In genomic region chr17:68152161-68152571, GRCh38 we compare ENCODE assay signal across 1 cellular context.
TF ChIP-seq lines count a peak whose summit lies in the region.

No MANE protein-coding gene starts in this region.

TF ChIP-seq in K562, 482 proteins besides CTCF, POLR2A, EP300 and RAD21 (continued from another document and continues in another):
- TF ChIP-seq STAT6 (CRISPR knock-in tag; IDR thresholded peaks at IDR 0.05) (no peak), SMARCA4 (IDR thresholded peaks at IDR 0.05) (0 out of 2 replicates have a peak, but pooled peaks have one; percentile 25), POLR2B (IDR thresholded peaks at IDR 0.05; ENCODE audit: low read depth, partially characterized antibody) (no peak), ZSCAN32 (CRISPR knock-in tag; IDR thresholded peaks at IDR 0.05) (no peak), ADNP (tag; IDR thresholded peaks at IDR 0.05) (no peak), TAF7 (tag; IDR thresholded peaks at IDR 0.05) (no peak), NFRKB (IDR thresholded peaks at IDR 0.05; ENCODE audit: low read depth) (0 out of 2 replicates have a peak, but pooled peaks have one; percentile 23), SAFB (IDR thresholded peaks at IDR 0.05; ENCODE audit: borderline replicate concordance, low read depth, low read length) (no peak), SMAD3 (CRISPR knock-in tag; conservative IDR thresholded peaks at IDR 0.05) (no peak), MAX (CRISPR knock-in tag; IDR thresholded peaks at IDR 0.05) (peak; percentile 56; the same call in 1 of the 2 replicates), ZNF184 (CRISPR knock-in tag; IDR thresholded peaks at IDR 0.05) (no peak), RBFOX2 (IDR thresholded peaks at IDR 0.05; ENCODE audit: low read depth, low read length) (peak; percentile 33; the same call in 1 of the 2 replicates), CUX1 (CRISPR knock-in tag; IDR thresholded peaks at IDR 0.05) (no peak), SMAD1 (IDR thresholded peaks at IDR 0.05; ENCODE audit: low read depth, low read length, partially characterized antibody) (no peak), NR2C2 (CRISPR knock-in tag; IDR thresholded peaks at IDR 0.05) (no peak), NR2C2 (tag; IDR thresholded peaks at IDR 0.05) (peak; percentile 83), NR2F6 (CRISPR knock-in tag; IDR thresholded peaks at IDR 0.05) (no peak), L3MBTL2 (IDR thresholded peaks at IDR 0.05) (peak; percentile 90), ZNF507 (tag; conservative IDR thresholded peaks at IDR 0.05) (no peak), THRAP3 (IDR thresholded peaks at IDR 0.05; ENCODE audit: borderline replicate concordance) (no peak), CBFA2T3 (IDR thresholded peaks at IDR 0.05) (peak; percentile 60), MBD2 (IDR thresholded peaks at IDR 0.05; ENCODE audit: borderline replicate concordance, low read depth) (no peak), FOXJ3 (CRISPR knock-in tag; IDR thresholded peaks at IDR 0.05) (no peak), HMG20B (CRISPR knock-in tag; IDR thresholded peaks at IDR 0.05) (no peak), PURB (CRISPR knock-in tag; IDR thresholded peaks at IDR 0.05; ENCODE audit: low read depth) (no peak), IRF1 (CRISPR knock-in tag; IDR thresholded peaks at IDR 0.05; ENCODE audit: borderline replicate concordance) (no peak), YY1 (IDR thresholded peaks at IDR 0.05; ENCODE audit: borderline replicate concordance in 1 of 3, control insufficient read depth in 1 of 3, extremely low read depth in 1 of 3, insufficient read depth in 3 of 3, insufficient read length in 1 of 3, insufficient replicate concordance in 2 of 3, low read depth in 1 of 3, low read length in 2 of 3) (peak in 1 of 3 experiments; percentile 31), ETS1 (conservative IDR thresholded peaks at IDR 0.05; ENCODE audit: control insufficient read depth, low read depth, low read length) (no peak), ZFP36 (IDR thresholded peaks at IDR 0.05; ENCODE audit: low read depth, low read length, partially characterized antibody) (no peak)
- TF ChIP-seq, protein P1, sequence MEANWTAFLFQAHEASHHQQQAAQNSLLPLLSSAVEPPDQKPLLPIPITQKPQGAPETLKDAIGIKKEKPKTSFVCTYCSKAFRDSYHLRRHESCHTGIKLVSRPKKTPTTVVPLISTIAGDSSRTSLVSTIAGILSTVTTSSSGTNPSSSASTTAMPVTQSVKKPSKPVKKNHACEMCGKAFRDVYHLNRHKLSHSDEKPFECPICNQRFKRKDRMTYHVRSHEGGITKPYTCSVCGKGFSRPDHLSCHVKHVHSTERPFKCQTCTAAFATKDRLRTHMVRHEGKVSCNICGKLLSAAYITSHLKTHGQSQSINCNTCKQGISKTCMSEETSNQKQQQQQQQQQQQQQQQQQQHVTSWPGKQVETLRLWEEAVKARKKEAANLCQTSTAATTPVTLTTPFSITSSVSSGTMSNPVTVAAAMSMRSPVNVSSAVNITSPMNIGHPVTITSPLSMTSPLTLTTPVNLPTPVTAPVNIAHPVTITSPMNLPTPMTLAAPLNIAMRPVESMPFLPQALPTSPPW (CRISPR knock-in tag; IDR thresholded peaks at IDR 0.05): peak; percentile 39; the same call in 1 of the 2 replicates
- TF ChIP-seq, protein P2, sequence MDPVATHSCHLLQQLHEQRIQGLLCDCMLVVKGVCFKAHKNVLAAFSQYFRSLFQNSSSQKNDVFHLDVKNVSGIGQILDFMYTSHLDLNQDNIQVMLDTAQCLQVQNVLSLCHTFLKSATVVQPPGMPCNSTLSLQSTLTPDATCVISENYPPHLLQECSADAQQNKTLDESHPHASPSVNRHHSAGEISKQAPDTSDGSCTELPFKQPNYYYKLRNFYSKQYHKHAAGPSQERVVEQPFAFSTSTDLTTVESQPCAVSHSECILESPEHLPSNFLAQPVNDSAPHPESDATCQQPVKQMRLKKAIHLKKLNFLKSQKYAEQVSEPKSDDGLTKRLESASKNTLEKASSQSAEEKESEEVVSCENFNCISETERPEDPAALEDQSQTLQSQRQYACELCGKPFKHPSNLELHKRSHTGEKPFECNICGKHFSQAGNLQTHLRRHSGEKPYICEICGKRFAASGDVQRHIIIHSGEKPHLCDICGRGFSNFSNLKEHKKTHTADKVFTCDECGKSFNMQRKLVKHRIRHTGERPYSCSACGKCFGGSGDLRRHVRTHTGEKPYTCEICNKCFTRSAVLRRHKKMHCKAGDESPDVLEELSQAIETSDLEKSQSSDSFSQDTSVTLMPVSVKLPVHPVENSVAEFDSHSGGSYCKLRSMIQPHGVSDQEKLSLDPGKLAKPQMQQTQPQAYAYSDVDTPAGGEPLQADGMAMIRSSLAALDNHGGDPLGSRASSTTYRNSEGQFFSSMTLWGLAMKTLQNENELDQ (CRISPR knock-in tag; IDR thresholded peaks at IDR 0.05; ENCODE audit: borderline replicate concordance): no peak
- TF ChIP-seq, protein P3, sequence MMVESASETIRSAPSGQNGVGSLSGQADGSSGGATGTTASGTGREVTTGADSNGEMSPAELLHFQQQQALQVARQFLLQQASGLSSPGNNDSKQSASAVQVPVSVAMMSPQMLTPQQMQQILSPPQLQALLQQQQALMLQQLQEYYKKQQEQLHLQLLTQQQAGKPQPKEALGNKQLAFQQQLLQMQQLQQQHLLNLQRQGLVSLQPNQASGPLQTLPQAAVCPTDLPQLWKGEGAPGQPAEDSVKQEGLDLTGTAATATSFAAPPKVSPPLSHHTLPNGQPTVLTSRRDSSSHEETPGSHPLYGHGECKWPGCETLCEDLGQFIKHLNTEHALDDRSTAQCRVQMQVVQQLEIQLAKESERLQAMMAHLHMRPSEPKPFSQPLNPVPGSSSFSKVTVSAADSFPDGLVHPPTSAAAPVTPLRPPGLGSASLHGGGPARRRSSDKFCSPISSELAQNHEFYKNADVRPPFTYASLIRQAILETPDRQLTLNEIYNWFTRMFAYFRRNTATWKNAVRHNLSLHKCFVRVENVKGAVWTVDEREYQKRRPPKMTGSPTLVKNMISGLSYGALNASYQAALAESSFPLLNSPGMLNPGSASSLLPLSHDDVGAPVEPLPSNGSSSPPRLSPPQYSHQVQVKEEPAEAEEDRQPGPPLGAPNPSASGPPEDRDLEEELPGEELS (CRISPR knock-in tag; IDR thresholded peaks at IDR 0.05; ENCODE audit: borderline replicate concordance): no peak
- TF ChIP-seq, protein P4, sequence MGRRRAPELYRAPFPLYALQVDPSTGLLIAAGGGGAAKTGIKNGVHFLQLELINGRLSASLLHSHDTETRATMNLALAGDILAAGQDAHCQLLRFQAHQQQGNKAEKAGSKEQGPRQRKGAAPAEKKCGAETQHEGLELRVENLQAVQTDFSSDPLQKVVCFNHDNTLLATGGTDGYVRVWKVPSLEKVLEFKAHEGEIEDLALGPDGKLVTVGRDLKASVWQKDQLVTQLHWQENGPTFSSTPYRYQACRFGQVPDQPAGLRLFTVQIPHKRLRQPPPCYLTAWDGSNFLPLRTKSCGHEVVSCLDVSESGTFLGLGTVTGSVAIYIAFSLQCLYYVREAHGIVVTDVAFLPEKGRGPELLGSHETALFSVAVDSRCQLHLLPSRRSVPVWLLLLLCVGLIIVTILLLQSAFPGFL (CRISPR knock-in tag; IDR thresholded peaks at IDR 0.05): no peak
- TF ChIP-seq, protein P5, sequence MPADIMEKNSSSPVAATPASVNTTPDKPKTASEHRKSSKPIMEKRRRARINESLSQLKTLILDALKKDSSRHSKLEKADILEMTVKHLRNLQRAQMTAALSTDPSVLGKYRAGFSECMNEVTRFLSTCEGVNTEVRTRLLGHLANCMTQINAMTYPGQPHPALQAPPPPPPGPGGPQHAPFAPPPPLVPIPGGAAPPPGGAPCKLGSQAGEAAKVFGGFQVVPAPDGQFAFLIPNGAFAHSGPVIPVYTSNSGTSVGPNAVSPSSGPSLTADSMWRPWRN (IDR thresholded peaks at IDR 0.05; ENCODE audit: low read depth): no peak
- TF ChIP-seq, protein P6, sequence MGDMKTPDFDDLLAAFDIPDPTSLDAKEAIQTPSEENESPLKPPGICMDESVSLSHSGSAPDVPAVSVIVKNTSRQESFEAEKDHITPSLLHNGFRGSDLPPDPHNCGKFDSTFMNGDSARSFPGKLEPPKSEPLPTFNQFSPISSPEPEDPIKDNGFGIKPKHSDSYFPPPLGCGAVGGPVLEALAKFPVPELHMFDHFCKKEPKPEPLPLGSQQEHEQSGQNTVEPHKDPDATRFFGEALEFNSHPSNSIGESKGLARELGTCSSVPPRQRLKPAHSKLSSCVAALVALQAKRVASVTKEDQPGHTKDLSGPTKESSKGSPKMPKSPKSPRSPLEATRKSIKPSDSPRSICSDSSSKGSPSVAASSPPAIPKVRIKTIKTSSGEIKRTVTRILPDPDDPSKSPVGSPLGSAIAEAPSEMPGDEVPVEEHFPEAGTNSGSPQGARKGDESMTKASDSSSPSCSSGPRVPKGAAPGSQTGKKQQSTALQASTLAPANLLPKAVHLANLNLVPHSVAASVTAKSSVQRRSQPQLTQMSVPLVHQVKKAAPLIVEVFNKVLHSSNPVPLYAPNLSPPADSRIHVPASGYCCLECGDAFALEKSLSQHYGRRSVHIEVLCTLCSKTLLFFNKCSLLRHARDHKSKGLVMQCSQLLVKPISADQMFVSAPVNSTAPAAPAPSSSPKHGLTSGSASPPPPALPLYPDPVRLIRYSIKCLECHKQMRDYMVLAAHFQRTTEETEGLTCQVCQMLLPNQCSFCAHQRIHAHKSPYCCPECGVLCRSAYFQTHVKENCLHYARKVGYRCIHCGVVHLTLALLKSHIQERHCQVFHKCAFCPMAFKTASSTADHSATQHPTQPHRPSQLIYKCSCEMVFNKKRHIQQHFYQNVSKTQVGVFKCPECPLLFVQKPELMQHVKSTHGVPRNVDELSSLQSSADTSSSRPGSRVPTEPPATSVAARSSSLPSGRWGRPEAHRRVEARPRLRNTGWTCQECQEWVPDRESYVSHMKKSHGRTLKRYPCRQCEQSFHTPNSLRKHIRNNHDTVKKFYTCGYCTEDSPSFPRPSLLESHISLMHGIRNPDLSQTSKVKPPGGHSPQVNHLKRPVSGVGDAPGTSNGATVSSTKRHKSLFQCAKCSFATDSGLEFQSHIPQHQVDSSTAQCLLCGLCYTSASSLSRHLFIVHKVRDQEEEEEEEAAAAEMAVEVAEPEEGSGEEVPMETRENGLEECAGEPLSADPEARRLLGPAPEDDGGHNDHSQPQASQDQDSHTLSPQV (IDR thresholded peaks at IDR 0.05): peak; percentile 77
